Comparison of ENCODE assay signal across 30 cellular contexts in genomic region chr1:185229981-185230380, GRCh38.
DNase-seq lines count a peak whose midpoint lies in the region; ATAC-seq and TF ChIP-seq lines count a peak whose summit lies in the region.
"Had no signal": no experiment of that assay in that cellular context is flagged by ENCODE, and none has a peak within 500 bp of the region (broad histone marks: within the 10 kb centered on the region; RNA-seq: fewer than 3 reads in every experiment).

No MANE protein-coding gene starts in this region.

- H3K36me3 Mint-ChIP-seq in WTC11 = peaks cover 1% of the 10 kb centered on the region; the same call in 1 of the 2 replicates

- no peak overlapping the region for H3K9ac ChIP-seq in rectal smooth muscle tissue (ENCODE audit: low read length)
- H3K9ac ChIP-seq: KMS-11, SK-N-SH had no signal

- no peak for ATAC-seq in WTC11
- no peak for ATAC-seq in HG02642 (IDR thresholded peaks at IDR 0.05; ENCODE audit: poor library complexity, unreplicated experiment)
- ATAC-seq: CD8-positive, alpha-beta T cell; Panc1 had no signal

- CTCF ChIA-PET in A673 (lab: Charles Lee) (no interaction called here), WTC11 (lab: Charles Lee) (no interaction called here)

- H3K36me3 ChIP-seq in A673 (ENCODE audit: insufficient read depth, low read length, poor library complexity, severe bottlenecking) (no peaks in the 10 kb centered on the region), rectal smooth muscle tissue (ENCODE audit: control insufficient read depth, insufficient read depth, low read length) (no peaks in the 10 kb centered on the region)
- H3K36me3 ChIP-seq: HAP-1 had no signal

- H3K9me3 ChIP-seq in A673 (ENCODE audit: low read depth, low read length, poor library complexity, severe bottlenecking) = no peaks in the 10 kb centered on the region
- H3K9me3 ChIP-seq: Caco-2, HAP-1 had no signal

- no peaks in the 10 kb centered on the region for H3K27me3 Mint-ChIP-seq in WTC11 (ENCODE audit: low read depth)
- H3K27me3 Mint-ChIP-seq: IgD-negative memory B cell had no signal

- intact Hi-C loops in A673 (cut with micrococcal nuclease; ENCODE audit: unreplicated experiment) = no loop called here

- H3K27ac ChIP-seq in A673 (ENCODE audit: low read depth, low read length, poor library complexity, severe bottlenecking) (no peak overlapping the region), rectal smooth muscle tissue (ENCODE audit: low read depth, low read length) (peak overlapping the region; percentile 33)
- H3K27ac ChIP-seq: 22Rv1, C4-2B, HL-60, KMS-11 had no signal

- peaks cover 3% of the 10 kb centered on the region for H3K4me1 ChIP-seq in A673 (ENCODE audit: insufficient read depth, low read length, poor library complexity, severe bottlenecking)
- no peaks in the 10 kb centered on the region for H3K4me1 ChIP-seq in rectal smooth muscle tissue (ENCODE audit: control insufficient read depth, insufficient read depth, low read length)

- POLR2A ChIA-PET in A673 (lab: Charles Lee; ENCODE audit: low non-redundant PET) = no interaction called here
- POLR2A ChIA-PET in WTC11 (lab: Charles Lee) = no interaction called here

- H3K4me3 ChIP-seq in A673 (ENCODE audit: low read depth, low read length, poor library complexity, severe bottlenecking) (no peak overlapping the region), rectal smooth muscle tissue (ENCODE audit: low read length) (no peak overlapping the region)
- H3K4me3 ChIP-seq: HAP-1 had no signal

- peaks cover 2% of the 10 kb centered on the region for H3K9me3 Mint-ChIP-seq in WTC11
- H3K9me3 Mint-ChIP-seq: CD8-positive, alpha-beta T cell; IgD-negative memory B cell had no signal

- TF ChIP-seq CTCF in A673 (conservative IDR thresholded peaks at IDR 0.05; ENCODE audit: low read depth, low read length) (no peak), WTC11 (IDR thresholded peaks at IDR 0.05) (no peak)

- BruUV-seq in A673 (replicated peaks; lab: Mats Ljungman, UMichigan) = no TSS peak

- no peaks in the 10 kb centered on the region for H3K27me3 ChIP-seq in A673 (replicated peaks; ENCODE audit: insufficient read depth, low read depth, low read length, poor library complexity)
- no peaks in the 10 kb centered on the region for H3K27me3 ChIP-seq in rectal smooth muscle tissue (ENCODE audit: control insufficient read depth, insufficient read depth, low read length)

- H3K4me1 Mint-ChIP-seq in WTC11 = no peaks in the 10 kb centered on the region
- H3K4me1 Mint-ChIP-seq: IgD-negative memory B cell had no signal

- DNase-seq in A673 (ENCODE audit: low spot score) (peak; percentile 14), GM04503 (ENCODE audit: low read depth) (peak; percentile 11), WTC11 (ENCODE audit: low spot score) (no peak), NCI-H128 (lab: John Stamatoyannopoulos, UW; ENCODE audit: unreplicated experiment) (no peak), SHP77 treated with DMSO at 0.1 percent for 48 hours (lab: John Stamatoyannopoulos, UW) (no peak)
- DNase-seq: ACHN; AML-193; Caco-2; CD8-positive, alpha-beta T cell; DMS79 treated with DMSO at 0.1 percent for 48 hours; GOT3; NCI-H1048; NCI-H1417 treated with DMSO at 0.1 percent for 48 hours; NCI-H1694 treated with DMSO at 0.1 percent for 48 hours; NCI-H2081; NCI-H2227 treated with DMSO at 0.1 percent for 48 hours; NCI-H510A; NCI-H69; SIG-M5; SK-N-SH; SW 1271 had no signal

- H3K4me3 Mint-ChIP-seq in WTC11 = no peak overlapping the region
- H3K4me3 Mint-ChIP-seq: CD8-positive, alpha-beta T cell; IgD-negative memory B cell had no signal

- H3K27ac Mint-ChIP-seq in WTC11 = 0 out of 2 replicates have a peak overlapping the region, but pooled peaks have one; percentile 31
- H3K27ac Mint-ChIP-seq: CD8-positive, alpha-beta T cell; IgD-negative memory B cell had no signal

TF ChIP-seq in WTC11, 78 proteins besides CTCF, POLR2A, EP300 and RAD21:
- TF ChIP-seq SOX15 (CRISPR knock-in tag; IDR thresholded peaks at IDR 0.05) = no peak
- TF ChIP-seq JAZF1 (CRISPR knock-in tag; IDR thresholded peaks at IDR 0.05) = no peak
- no peak for TF ChIP-seq ZNF416 (CRISPR knock-in tag; IDR thresholded peaks at IDR 0.05)
- no peak for TF ChIP-seq ZNF396 (CRISPR knock-in tag; IDR thresholded peaks at IDR 0.05; ENCODE audit: borderline replicate concordance)
- TF ChIP-seq AR (CRISPR knock-in tag; IDR thresholded peaks at IDR 0.05) = no peak
- no peak for TF ChIP-seq ATF1 (CRISPR knock-in tag; IDR thresholded peaks at IDR 0.05)
- no peak for TF ChIP-seq FOXP1 (CRISPR knock-in tag; IDR thresholded peaks at IDR 0.05; ENCODE audit: borderline replicate concordance)

Comparison
In these comparisons a context has a peak if more than half of its experiments do, and no peak if none do; other contexts are left out.
1. DNase-seq: peak in A673 (single experiment) and GM04503 (single experiment); none in WTC11 (single experiment), NCI-H128 (single experiment) and SHP77 treated with DMSO at 0.1 percent for 48 hours (single experiment).